In the genomic region with DNA sequence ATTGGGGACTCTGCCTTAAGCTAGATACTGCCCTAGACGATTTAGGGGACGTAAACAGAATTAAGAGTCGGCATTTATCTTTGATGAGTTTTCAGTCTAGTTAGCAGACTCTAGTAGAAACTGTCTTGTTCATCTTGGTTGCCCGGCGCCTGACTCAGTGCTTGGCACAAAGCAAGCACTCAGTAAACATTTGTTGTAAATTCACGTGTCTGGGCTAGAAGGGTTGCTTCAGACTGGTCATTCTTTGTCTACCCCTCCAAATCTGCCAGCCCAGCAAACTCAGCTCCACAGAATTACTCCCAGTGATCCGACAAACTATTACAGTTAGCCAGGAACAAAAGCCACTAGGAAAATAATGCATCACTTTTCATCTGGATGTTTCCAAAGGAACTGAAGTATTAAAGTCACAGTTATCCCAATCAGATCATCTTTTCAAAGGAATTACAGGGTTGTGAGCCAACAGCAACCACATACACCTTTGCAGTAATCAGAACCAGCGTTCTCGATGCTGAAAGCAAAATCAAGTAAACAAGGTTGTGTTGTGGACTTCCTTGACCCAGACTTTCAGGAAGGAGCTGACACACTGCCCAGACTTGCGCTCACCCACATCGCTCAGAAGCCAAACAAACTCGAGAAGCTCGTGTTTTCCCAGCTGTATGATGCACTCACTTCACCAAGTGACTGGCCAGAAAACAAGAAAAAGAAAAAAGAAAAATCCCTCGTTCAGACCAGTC, we compare ENCODE assay signal across 2 cellular contexts.
TF ChIP-seq lines count a peak whose summit lies in the region.

No MANE protein-coding gene starts in this region.

TF ChIP-seq in SK-N-SH, 30 proteins besides CTCF, POLR2A, EP300 and RAD21 (continued from another document):
- TF ChIP-seq, protein P1, sequence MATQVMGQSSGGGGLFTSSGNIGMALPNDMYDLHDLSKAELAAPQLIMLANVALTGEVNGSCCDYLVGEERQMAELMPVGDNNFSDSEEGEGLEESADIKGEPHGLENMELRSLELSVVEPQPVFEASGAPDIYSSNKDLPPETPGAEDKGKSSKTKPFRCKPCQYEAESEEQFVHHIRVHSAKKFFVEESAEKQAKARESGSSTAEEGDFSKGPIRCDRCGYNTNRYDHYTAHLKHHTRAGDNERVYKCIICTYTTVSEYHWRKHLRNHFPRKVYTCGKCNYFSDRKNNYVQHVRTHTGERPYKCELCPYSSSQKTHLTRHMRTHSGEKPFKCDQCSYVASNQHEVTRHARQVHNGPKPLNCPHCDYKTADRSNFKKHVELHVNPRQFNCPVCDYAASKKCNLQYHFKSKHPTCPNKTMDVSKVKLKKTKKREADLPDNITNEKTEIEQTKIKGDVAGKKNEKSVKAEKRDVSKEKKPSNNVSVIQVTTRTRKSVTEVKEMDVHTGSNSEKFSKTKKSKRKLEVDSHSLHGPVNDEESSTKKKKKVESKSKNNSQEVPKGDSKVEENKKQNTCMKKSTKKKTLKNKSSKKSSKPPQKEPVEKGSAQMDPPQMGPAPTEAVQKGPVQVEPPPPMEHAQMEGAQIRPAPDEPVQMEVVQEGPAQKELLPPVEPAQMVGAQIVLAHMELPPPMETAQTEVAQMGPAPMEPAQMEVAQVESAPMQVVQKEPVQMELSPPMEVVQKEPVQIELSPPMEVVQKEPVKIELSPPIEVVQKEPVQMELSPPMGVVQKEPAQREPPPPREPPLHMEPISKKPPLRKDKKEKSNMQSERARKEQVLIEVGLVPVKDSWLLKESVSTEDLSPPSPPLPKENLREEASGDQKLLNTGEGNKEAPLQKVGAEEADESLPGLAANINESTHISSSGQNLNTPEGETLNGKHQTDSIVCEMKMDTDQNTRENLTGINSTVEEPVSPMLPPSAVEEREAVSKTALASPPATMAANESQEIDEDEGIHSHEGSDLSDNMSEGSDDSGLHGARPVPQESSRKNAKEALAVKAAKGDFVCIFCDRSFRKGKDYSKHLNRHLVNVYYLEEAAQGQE (IDR thresholded peaks at IDR 0.05; ENCODE audit: low read depth, low read length), result no peak
- TF ChIP-seq NFIC (IDR thresholded peaks at IDR 0.05; ENCODE audit: borderline replicate concordance) (no peak), SMC3 (IDR thresholded peaks at IDR 0.05; ENCODE audit: low read depth, low read length) (no peak), SIN3A (IDR thresholded peaks at IDR 0.05; ENCODE audit: borderline replicate concordance, low read depth, low read length) (no peak), GATA2 (CRISPR knock-in tag; IDR thresholded peaks at IDR 0.05) (no peak), JUND (IDR thresholded peaks at IDR 0.05) (no peak)
- TF ChIP-seq, protein P2, sequence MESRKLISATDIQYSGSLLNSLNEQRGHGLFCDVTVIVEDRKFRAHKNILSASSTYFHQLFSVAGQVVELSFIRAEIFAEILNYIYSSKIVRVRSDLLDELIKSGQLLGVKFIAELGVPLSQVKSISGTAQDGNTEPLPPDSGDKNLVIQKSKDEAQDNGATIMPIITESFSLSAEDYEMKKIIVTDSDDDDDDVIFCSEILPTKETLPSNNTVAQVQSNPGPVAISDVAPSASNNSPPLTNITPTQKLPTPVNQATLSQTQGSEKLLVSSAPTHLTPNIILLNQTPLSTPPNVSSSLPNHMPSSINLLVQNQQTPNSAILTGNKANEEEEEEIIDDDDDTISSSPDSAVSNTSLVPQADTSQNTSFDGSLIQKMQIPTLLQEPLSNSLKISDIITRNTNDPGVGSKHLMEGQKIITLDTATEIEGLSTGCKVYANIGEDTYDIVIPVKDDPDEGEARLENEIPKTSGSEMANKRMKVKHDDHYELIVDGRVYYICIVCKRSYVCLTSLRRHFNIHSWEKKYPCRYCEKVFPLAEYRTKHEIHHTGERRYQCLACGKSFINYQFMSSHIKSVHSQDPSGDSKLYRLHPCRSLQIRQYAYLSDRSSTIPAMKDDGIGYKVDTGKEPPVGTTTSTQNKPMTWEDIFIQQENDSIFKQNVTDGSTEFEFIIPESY (IDR thresholded peaks at IDR 0.05; ENCODE audit: borderline replicate concordance, low read depth), result no peak
- TF ChIP-seq, protein P3, sequence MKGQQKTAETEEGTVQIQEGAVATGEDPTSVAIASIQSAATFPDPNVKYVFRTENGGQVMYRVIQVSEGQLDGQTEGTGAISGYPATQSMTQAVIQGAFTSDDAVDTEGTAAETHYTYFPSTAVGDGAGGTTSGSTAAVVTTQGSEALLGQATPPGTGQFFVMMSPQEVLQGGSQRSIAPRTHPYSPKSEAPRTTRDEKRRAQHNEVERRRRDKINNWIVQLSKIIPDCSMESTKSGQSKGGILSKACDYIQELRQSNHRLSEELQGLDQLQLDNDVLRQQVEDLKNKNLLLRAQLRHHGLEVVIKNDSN (IDR thresholded peaks at IDR 0.05; ENCODE audit: borderline replicate concordance, low read depth), result no peak

TF ChIP-seq in SK-N-SH treated with all-trans-retinoic acid at 6 μM for 48 hours, 23 proteins besides CTCF, POLR2A, EP300 and RAD21 (continued from another document):
- TF ChIP-seq, protein P4, sequence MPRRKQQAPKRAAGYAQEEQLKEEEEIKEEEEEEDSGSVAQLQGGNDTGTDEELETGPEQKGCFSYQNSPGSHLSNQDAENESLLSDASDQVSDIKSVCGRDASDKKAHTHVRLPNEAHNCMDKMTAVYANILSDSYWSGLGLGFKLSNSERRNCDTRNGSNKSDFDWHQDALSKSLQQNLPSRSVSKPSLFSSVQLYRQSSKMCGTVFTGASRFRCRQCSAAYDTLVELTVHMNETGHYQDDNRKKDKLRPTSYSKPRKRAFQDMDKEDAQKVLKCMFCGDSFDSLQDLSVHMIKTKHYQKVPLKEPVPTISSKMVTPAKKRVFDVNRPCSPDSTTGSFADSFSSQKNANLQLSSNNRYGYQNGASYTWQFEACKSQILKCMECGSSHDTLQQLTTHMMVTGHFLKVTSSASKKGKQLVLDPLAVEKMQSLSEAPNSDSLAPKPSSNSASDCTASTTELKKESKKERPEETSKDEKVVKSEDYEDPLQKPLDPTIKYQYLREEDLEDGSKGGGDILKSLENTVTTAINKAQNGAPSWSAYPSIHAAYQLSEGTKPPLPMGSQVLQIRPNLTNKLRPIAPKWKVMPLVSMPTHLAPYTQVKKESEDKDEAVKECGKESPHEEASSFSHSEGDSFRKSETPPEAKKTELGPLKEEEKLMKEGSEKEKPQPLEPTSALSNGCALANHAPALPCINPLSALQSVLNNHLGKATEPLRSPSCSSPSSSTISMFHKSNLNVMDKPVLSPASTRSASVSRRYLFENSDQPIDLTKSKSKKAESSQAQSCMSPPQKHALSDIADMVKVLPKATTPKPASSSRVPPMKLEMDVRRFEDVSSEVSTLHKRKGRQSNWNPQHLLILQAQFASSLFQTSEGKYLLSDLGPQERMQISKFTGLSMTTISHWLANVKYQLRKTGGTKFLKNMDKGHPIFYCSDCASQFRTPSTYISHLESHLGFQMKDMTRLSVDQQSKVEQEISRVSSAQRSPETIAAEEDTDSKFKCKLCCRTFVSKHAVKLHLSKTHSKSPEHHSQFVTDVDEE (CRISPR knock-in tag; IDR thresholded peaks at IDR 0.05), result no peak
- TF ChIP-seq, protein P5, sequence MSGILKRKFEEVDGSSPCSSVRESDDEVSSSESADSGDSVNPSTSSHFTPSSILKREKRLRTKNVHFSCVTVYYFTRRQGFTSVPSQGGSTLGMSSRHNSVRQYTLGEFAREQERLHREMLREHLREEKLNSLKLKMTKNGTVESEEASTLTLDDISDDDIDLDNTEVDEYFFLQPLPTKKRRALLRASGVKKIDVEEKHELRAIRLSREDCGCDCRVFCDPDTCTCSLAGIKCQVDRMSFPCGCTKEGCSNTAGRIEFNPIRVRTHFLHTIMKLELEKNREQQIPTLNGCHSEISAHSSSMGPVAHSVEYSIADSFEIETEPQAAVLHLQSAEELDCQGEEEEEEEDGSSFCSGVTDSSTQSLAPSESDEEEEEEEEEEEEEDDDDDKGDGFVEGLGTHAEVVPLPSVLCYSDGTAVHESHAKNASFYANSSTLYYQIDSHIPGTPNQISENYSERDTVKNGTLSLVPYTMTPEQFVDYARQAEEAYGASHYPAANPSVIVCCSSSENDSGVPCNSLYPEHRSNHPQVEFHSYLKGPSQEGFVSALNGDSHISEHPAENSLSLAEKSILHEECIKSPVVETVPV (CRISPR knock-in tag; IDR thresholded peaks at IDR 0.05), result no peak
- TF ChIP-seq OSR1 (CRISPR knock-in tag; IDR thresholded peaks at IDR 0.05) (no peak), ISL1 (CRISPR knock-in tag; IDR thresholded peaks at IDR 0.05) (no peak), ARNTL (CRISPR knock-in tag; IDR thresholded peaks at IDR 0.05; ENCODE audit: borderline replicate concordance, low read depth) (no peak), SNAI2 (CRISPR knock-in tag; IDR thresholded peaks at IDR 0.05) (no peak), TCF4 (CRISPR knock-in tag; IDR thresholded peaks at IDR 0.05; ENCODE audit: borderline replicate concordance) (no peak)
- TF ChIP-seq, protein P6, sequence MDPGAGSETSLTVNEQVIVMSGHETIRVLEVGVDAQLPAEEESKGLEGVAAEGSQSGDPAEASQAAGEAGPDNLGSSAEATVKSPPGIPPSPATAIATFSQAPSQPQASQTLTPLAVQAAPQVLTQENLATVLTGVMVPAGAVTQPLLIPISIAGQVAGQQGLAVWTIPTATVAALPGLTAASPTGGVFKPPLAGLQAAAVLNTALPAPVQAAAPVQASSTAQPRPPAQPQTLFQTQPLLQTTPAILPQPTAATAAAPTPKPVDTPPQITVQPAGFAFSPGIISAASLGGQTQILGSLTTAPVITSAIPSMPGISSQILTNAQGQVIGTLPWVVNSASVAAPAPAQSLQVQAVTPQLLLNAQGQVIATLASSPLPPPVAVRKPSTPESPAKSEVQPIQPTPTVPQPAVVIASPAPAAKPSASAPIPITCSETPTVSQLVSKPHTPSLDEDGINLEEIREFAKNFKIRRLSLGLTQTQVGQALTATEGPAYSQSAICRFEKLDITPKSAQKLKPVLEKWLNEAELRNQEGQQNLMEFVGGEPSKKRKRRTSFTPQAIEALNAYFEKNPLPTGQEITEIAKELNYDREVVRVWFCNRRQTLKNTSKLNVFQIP (CRISPR knock-in tag; IDR thresholded peaks at IDR 0.05; ENCODE audit: borderline replicate concordance, low read depth), result no peak
